In genomic region chr3:57803647-57804081, GRCh38 we compare ENCODE assay signal across 7 cellular contexts. TPM values are rescaled to one million over a fixed set of nuclear protein-coding genes. Genes with fewer than 3 reads are reported as not detected.
DNase-seq lines count a peak whose midpoint lies in the region; ATAC-seq and TF ChIP-seq lines count a peak whose summit lies in the region.

No MANE protein-coding gene starts in this region.

- H3K79me2 ChIP-seq in OCI-LY7 (ENCODE audit: insufficient read depth, low read depth, low read length) = peaks cover 51% of the 10 kb centered on the region; the same call in 1 of the 2 replicates

- H3K4me3 ChIP-seq in HEK293 (ENCODE audit: low read depth, low read length) (no peak overlapping the region), fibroblast of villous mesenchyme (ENCODE audit: low read depth, low read length) (no peak overlapping the region), OCI-LY7 (ENCODE audit: low read depth, low read length, poor library complexity, severe bottlenecking) (no peak overlapping the region)

- BruUV-seq in OCI-LY7 (replicated peaks; lab: Mats Ljungman, UMichigan) = no TSS peak

- no peak overlapping the region for H3K4me2 ChIP-seq in OCI-LY7 (ENCODE audit: low read length)

- CTCF ChIA-PET in HEK293 (lab: Yijun Ruan, JAX) = no interaction called here
- CTCF ChIA-PET in OCI-LY7 (lab: Charles Lee; ENCODE audit: unreplicated experiment) = no interaction called here

- POLR2A ChIA-PET in HEK293 (lab: Yijun Ruan, JAX) = no interaction called here
- POLR2A ChIA-PET in OCI-LY7 (lab: Charles Lee) = no interaction called here

- no peaks in the 10 kb centered on the region for H3K9me2 ChIP-seq in OCI-LY7 (ENCODE audit: insufficient read depth, low read length)

- H3K27ac ChIP-seq in HEK293 (ENCODE audit: extremely low read depth, low read depth, low read length) (no peak overlapping the region), OCI-LY7 (ENCODE audit: low read depth, low read length, poor library complexity, severe bottlenecking) (no peak overlapping the region)

- H3K4me1 ChIP-seq in HEK293 (ENCODE audit: control insufficient read depth, insufficient read depth, low read length) (no peaks in the 10 kb centered on the region; the same call in 1 of the 2 replicates), OCI-LY7 (ENCODE audit: insufficient read depth, low read length, poor library complexity, severe bottlenecking) (peaks cover 14% of the 10 kb centered on the region)

- TF ChIP-seq CTCF in HEK293 (tag by site-specific recombination; IDR thresholded peaks at IDR 0.05) (no peak), fibroblast of villous mesenchyme (IDR thresholded peaks at IDR 0.05; ENCODE audit: insufficient read depth, low read depth, low read length) (no peak), OCI-LY7 (conservative IDR thresholded peaks at IDR 0.05; ENCODE audit: low read length) (no peak)

- no peak overlapping the region for H2AFZ ChIP-seq in OCI-LY7 (ENCODE audit: low read length)

- H4K20me1 ChIP-seq in OCI-LY7 (ENCODE audit: insufficient read depth, low read length) = no peaks in the 10 kb centered on the region

- intact Hi-C loops in OCI-LY7 (cut with micrococcal nuclease; ENCODE audit: unreplicated experiment) = no loop called here

- no peaks in the 10 kb centered on the region for H3K36me3 ChIP-seq in HEK293 (ENCODE audit: control insufficient read depth in 2 of 2, insufficient read depth in 1 of 2, low read length in 2 of 2)
- H3K36me3 ChIP-seq in OCI-LY7 (ENCODE audit: insufficient read depth, low read length) = no peaks in the 10 kb centered on the region

- ATAC-seq in HG03159 (IDR thresholded peaks at IDR 0.05; ENCODE audit: unreplicated experiment) = no peak
- ATAC-seq in GM19328 (IDR thresholded peaks at IDR 0.05; ENCODE audit: unreplicated experiment) = no peak

- H3K9me3 ChIP-seq in HEK293 (ENCODE audit: control insufficient read depth, insufficient read depth, low read depth, low read length) (no peaks in the 10 kb centered on the region), OCI-LY7 (ENCODE audit: low read length) (no peaks in the 10 kb centered on the region)

- DNase-seq in T1000 (lab: John Stamatoyannopoulos, UW) = peak; percentile 57
- peak; percentile 90 for DNase-seq in fibroblast of villous mesenchyme (ENCODE audit: low read depth)
- DNase-seq in putamen (ENCODE audit: low spot score) = peak; percentile 28
- no peak for DNase-seq in OCI-LY7 (ENCODE audit: low spot score)

TF ChIP-seq in HEK293, 187 proteins besides CTCF, POLR2A, EP300 and RAD21 (continues in another document):
- TF ChIP-seq ZIC2 (tag by site-specific recombination; IDR thresholded peaks at IDR 0.05) (no peak), ZNF169 (tag by site-specific recombination; IDR thresholded peaks at IDR 0.05) (no peak), ZFP69B (tag by site-specific recombination; IDR thresholded peaks at IDR 0.05) (0 out of 2 replicates have a peak, but pooled peaks have one; percentile 57), MZF1 (tag by site-specific recombination; IDR thresholded peaks at IDR 0.05; ENCODE audit: borderline replicate concordance) (peak; percentile 48; the same call in 1 of the 2 replicates), ZBTB7A (tag by site-specific recombination; IDR thresholded peaks at IDR 0.05; ENCODE audit: low read depth) (no peak), ZNF239 (tag by site-specific recombination; IDR thresholded peaks at IDR 0.05) (no peak), ZNF626 (tag by site-specific recombination; IDR thresholded peaks at IDR 0.05) (no peak), KLF17 (tag by site-specific recombination; IDR thresholded peaks at IDR 0.05) (peak; percentile 78; the same call in 1 of the 2 replicates), ZBTB21 (tag by site-specific recombination; IDR thresholded peaks at IDR 0.05) (no peak), ZNF600 (tag by site-specific recombination; IDR thresholded peaks at IDR 0.05) (no peak), ZNF670 (tag by site-specific recombination; IDR thresholded peaks at IDR 0.05; ENCODE audit: low read depth) (no peak), ZNF324 (tag by site-specific recombination; IDR thresholded peaks at IDR 0.05) (0 out of 2 replicates have a peak, but pooled peaks have one; percentile 51), SP7 (tag by site-specific recombination; IDR thresholded peaks at IDR 0.05) (peak; percentile 89), ZNF549 (tag by site-specific recombination; IDR thresholded peaks at IDR 0.05) (no peak), KLF8 (tag by site-specific recombination; IDR thresholded peaks at IDR 0.05) (peak; percentile 83), ZBTB17 (tag by site-specific recombination; IDR thresholded peaks at IDR 0.05) (peak; percentile 79), ZNF629 (tag by site-specific recombination; IDR thresholded peaks at IDR 0.05) (peak; percentile 69), ZSCAN5A (tag by site-specific recombination; IDR thresholded peaks at IDR 0.05) (0 out of 2 replicates have a peak, but pooled peaks have one; percentile 25), ZEB2 (tag by site-specific recombination; IDR thresholded peaks at IDR 0.05) (peak; percentile 73), ZNF362 (tag by site-specific recombination; IDR thresholded peaks at IDR 0.05) (peak; percentile 88)
- TF ChIP-seq, protein P1, sequence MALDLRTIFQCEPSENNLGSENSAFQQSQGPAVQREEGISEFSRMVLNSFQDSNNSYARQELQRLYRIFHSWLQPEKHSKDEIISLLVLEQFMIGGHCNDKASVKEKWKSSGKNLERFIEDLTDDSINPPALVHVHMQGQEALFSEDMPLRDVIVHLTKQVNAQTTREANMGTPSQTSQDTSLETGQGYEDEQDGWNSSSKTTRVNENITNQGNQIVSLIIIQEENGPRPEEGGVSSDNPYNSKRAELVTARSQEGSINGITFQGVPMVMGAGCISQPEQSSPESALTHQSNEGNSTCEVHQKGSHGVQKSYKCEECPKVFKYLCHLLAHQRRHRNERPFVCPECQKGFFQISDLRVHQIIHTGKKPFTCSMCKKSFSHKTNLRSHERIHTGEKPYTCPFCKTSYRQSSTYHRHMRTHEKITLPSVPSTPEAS (tag by site-specific recombination; IDR thresholded peaks at IDR 0.05) = no peak
- TF ChIP-seq, protein P2, sequence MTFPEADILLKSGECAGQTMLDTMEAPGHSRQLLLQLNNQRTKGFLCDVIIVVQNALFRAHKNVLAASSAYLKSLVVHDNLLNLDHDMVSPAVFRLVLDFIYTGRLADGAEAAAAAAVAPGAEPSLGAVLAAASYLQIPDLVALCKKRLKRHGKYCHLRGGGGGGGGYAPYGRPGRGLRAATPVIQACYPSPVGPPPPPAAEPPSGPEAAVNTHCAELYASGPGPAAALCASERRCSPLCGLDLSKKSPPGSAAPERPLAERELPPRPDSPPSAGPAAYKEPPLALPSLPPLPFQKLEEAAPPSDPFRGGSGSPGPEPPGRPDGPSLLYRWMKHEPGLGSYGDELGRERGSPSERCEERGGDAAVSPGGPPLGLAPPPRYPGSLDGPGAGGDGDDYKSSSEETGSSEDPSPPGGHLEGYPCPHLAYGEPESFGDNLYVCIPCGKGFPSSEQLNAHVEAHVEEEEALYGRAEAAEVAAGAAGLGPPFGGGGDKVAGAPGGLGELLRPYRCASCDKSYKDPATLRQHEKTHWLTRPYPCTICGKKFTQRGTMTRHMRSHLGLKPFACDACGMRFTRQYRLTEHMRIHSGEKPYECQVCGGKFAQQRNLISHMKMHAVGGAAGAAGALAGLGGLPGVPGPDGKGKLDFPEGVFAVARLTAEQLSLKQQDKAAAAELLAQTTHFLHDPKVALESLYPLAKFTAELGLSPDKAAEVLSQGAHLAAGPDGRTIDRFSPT (tag by site-specific recombination; IDR thresholded peaks at IDR 0.05) = peak; percentile 44; the same call in 1 of the 2 replicates
- TF ChIP-seq, protein P3, sequence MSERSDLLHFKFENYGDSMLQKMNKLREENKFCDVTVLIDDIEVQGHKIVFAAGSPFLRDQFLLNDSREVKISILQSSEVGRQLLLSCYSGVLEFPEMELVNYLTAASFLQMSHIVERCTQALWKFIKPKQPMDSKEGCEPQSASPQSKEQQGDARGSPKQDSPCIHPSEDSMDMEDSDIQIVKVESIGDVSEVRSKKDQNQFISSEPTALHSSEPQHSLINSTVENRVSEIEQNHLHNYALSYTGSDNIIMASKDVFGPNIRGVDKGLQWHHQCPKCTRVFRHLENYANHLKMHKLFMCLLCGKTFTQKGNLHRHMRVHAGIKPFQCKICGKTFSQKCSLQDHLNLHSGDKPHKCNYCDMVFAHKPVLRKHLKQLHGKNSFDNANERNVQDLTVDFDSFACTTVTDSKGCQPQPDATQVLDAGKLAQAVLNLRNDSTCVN (tag by site-specific recombination; optimal IDR thresholded peaks at IDR 0.05) = no peak

RNA-seq across cellular contexts. Expression of gene SLMAP, which starts 47.6 kb away (rescaled TPM):
- total RNA-seq in fibroblast of villous mesenchyme = 77.3 and 82.1 TPM in 2 replicates
- 39.1 and 41.6 TPM in 2 replicates for total RNA-seq in OCI-LY7 (2014; rRNA removed; shearing (Covaris generic))
- 68.4 and 71.3 TPM in 2 replicates for total RNA-seq in OCI-LY7 (2022)
